9 cellular contexts compared by ENCODE assay signal in genomic region chr9:130243015-130243881, GRCh38. TPM values are rescaled to one million over a fixed set of nuclear protein-coding genes. Genes with fewer than 3 reads are reported as not detected.
A peak's percentile ranks its signal among the peaks of the same experiment; 100 is the strongest.
DNase-seq lines count a peak whose midpoint lies in the region; ATAC-seq and TF ChIP-seq lines count a peak whose summit lies in the region.
"Had no signal": no experiment of that assay in that cellular context is flagged by ENCODE, and none has a peak within 500 bp of the region (broad histone marks: within the 10 kb centered on the region; RNA-seq: fewer than 3 reads in every experiment).

No MANE protein-coding gene starts in this region.

- H3K27ac Mint-ChIP-seq in activated CD8-positive, alpha-beta T cell treated with anti-CD3 and anti-CD28 coated beads, Interleukin-2, amount 10 ng/mL, durations not matched to agents 7 days and 5 days = peak overlapping the region; percentile 22

- DNase-seq in COLO829 (ENCODE audit: low spot score) = peak; percentile 76
- DNase-seq in HFF-Myc (ENCODE audit: extremely low read depth, low read depth) = no peak
- DNase-seq in NCI-H748 (lab: John Stamatoyannopoulos, UW; ENCODE audit: unreplicated experiment) = peak; percentile 81
- peak; percentile 86 for DNase-seq in activated CD8-positive, alpha-beta T cell treated with anti-CD3 and anti-CD28 coated beads, Interleukin-2, amount 10 ng/mL, durations not matched to agents 7 days and 5 days
- peak; percentile 72 to 88 (median 82) for DNase-seq in mucosa of descending colon
- peak; percentile 63 to 68 for DNase-seq in stimulated activated CD8-positive, alpha-beta memory T cell treated with anti-CD3 and anti-CD28 coated beads, Interleukin-2, amount 100 ng/mL, for 1 hour (ENCODE audit: low read depth in 2 of 2)

- peak overlapping the region; percentile 5 for H3K4me3 Mint-ChIP-seq in activated CD8-positive, alpha-beta T cell treated with anti-CD3 and anti-CD28 coated beads, Interleukin-2, amount 10 ng/mL, durations not matched to agents 7 days and 5 days

- H3K4me1 ChIP-seq in endocrine pancreas (ENCODE audit: control insufficient read depth, insufficient read depth, low read length) = no peaks in the 10 kb centered on the region
- H3K4me1 ChIP-seq in mucosa of descending colon (ENCODE audit: low read depth) = no peaks in the 10 kb centered on the region

- peak; percentile 83 for ATAC-seq in activated CD8-positive, alpha-beta T cell treated with anti-CD3 and anti-CD28 coated beads, Interleukin-2, amount 10 ng/mL, durations not matched to agents 7 days and 5 days
- peak; percentile 87 for ATAC-seq in mucosa of descending colon
- ATAC-seq in GM19395 (IDR thresholded peaks at IDR 0.05; ENCODE audit: unreplicated experiment) = no peak

- H3K36me3 Mint-ChIP-seq in activated CD8-positive, alpha-beta T cell treated with anti-CD3 and anti-CD28 coated beads, Interleukin-2, amount 10 ng/mL, durations not matched to agents 7 days and 5 days (ENCODE audit: low read depth) = no peaks in the 10 kb centered on the region

- TF ChIP-seq CTCF in HFF-Myc (IDR thresholded peaks at IDR 0.05; ENCODE audit: low read depth, low read length, missing control alignments) = peak; percentile 84
- peak; percentile 87 for TF ChIP-seq CTCF in mucosa of descending colon (IDR thresholded peaks at IDR 0.05)

- H3K4me3 ChIP-seq in HFF-Myc (replicated peaks; ENCODE audit: low read depth, low read length) (no peak overlapping the region), endocrine pancreas (ENCODE audit: control insufficient read depth, insufficient read depth, low read length) (no peak overlapping the region), mucosa of descending colon (no peak overlapping the region)

- no peaks in the 10 kb centered on the region for H3K9me3 Mint-ChIP-seq in activated CD8-positive, alpha-beta T cell treated with anti-CD3 and anti-CD28 coated beads, Interleukin-2, amount 10 ng/mL, durations not matched to agents 7 days and 5 days (ENCODE audit: insufficient read depth)

- peaks cover 37% of the 10 kb centered on the region for H3K4me1 Mint-ChIP-seq in activated CD8-positive, alpha-beta T cell treated with anti-CD3 and anti-CD28 coated beads, Interleukin-2, amount 10 ng/mL, durations not matched to agents 7 days and 5 days (ENCODE audit: low read depth)

- no peaks in the 10 kb centered on the region for H3K27me3 ChIP-seq in endocrine pancreas (ENCODE audit: control insufficient read depth, insufficient read depth, low read length)

- peak overlapping the region; percentile 24 for H3K9ac ChIP-seq in endocrine pancreas (ENCODE audit: control insufficient read depth, insufficient read depth, low read length)

- no peaks in the 10 kb centered on the region for H3K9me3 ChIP-seq in endocrine pancreas (ENCODE audit: control insufficient read depth, low read length)
- H3K9me3 ChIP-seq in mucosa of descending colon = no peaks in the 10 kb centered on the region

- POLR2A ChIA-PET in activated CD8-positive, alpha-beta T cell treated with anti-CD3 and anti-CD28 coated beads, Interleukin-2, amount 10 ng/mL, durations not matched to agents 7 days and 5 days (lab: Charles Lee) = no interaction called here

- CTCF ChIA-PET in activated CD8-positive, alpha-beta T cell treated with anti-CD3 and anti-CD28 coated beads, Interleukin-2, amount 10 ng/mL, durations not matched to agents 7 days and 5 days (lab: Charles Lee) = interaction anchor here (0.7 to 7.5 kb wide), 7 partner anchors 9 to 198 kb away, joined by 3 to 81 read pairs (median 5); no protein-coding TSS in a partner anchor

- H3K36me3 ChIP-seq in endocrine pancreas (ENCODE audit: control insufficient read depth, insufficient read depth, low read length) (no peaks in the 10 kb centered on the region), mucosa of descending colon (ENCODE audit: low read depth) (no peaks in the 10 kb centered on the region)

- intact Hi-C loops in mucosa of descending colon (cut with DNase I, micrococcal nuclease) = no loop called here

- peaks cover 3% of the 10 kb centered on the region for H3K27me3 Mint-ChIP-seq in activated CD8-positive, alpha-beta T cell treated with anti-CD3 and anti-CD28 coated beads, Interleukin-2, amount 10 ng/mL, durations not matched to agents 7 days and 5 days (ENCODE audit: low read depth)

RNA-seq across cellular contexts. Expression of gene HMCN2, which starts 22.3 kb away (rescaled TPM):
- not detected for total RNA-seq in activated CD8-positive, alpha-beta T cell treated with anti-CD3 and anti-CD28 coated beads, Interleukin-2, amount 10 ng/mL, durations not matched to agents 7 days and 5 days
- total RNA-seq in mucosa of descending colon = 10 to 100 TPM; 28.1 to 40.5 (median 33.2) TPM
- total RNA-seq: activated CD8-positive, alpha-beta memory T cell treated with anti-CD3 and anti-CD28 coated beads for 36 hours had no signal

Comparison
In these comparisons a context has a peak if more than half of its experiments do, and no peak if none do; other contexts are left out.
1. RNA of gene HMCN2, which starts 22.3 kb away (total RNA-seq): 28.1 to 40.5 TPM in mucosa of descending colon; not detected in activated CD8-positive, alpha-beta T cell treated with anti-CD3 and anti-CD28 coated beads, Interleukin-2, amount 10 ng/mL, durations not matched to agents 7 days and 5 days; every median in the first group is over 10 times any median in the second.